Comparison of ENCODE assay signal across 30 cellular contexts in genomic region chr7:1702652-1703051, GRCh38.
"Had no signal": no experiment of that assay in that cellular context is flagged by ENCODE, and none has a peak within 500 bp of the region (broad histone marks: within the 10 kb centered on the region; RNA-seq: fewer than 3 reads in every experiment).

No MANE protein-coding gene starts in this region.

- H3K36me3 Mint-ChIP-seq: immature natural killer cell, naive B cell had no signal

- H3K4me2 ChIP-seq: neural progenitor cell, smooth muscle cell had no signal

- H3K4me3 ChIP-seq: left ventricle myocardium inferior, lung, neural progenitor cell, ovary, right atrium auricular region, right lobe of liver, smooth muscle cell, tibial nerve, upper lobe of left lung, vagina had no signal

- H2AFZ ChIP-seq: neural progenitor cell had no signal

- H3K36me3 ChIP-seq: left ventricle myocardium inferior, neural progenitor cell, neutrophil, ovary, right atrium auricular region, right lobe of liver, tibial nerve, upper lobe of left lung, vagina had no signal

- H3K4me1 Mint-ChIP-seq: immature natural killer cell; natural killer cell; stimulated activated memory B cell treated with anti-CD40 and anti-IgM and Interleukin-4, amounts not matched to agents 10 μg/mL and 1 μg/mL and 100 μg/mL, for 72 hours; stimulated activated naive CD8-positive, alpha-beta T cell treated with anti-CD3 and anti-CD28 coated beads, Interleukin-15, amount 100 ng/mL, for 72 hours had no signal

- H3K4me1 ChIP-seq: right atrium auricular region, tibial nerve, upper lobe of left lung, vagina had no signal

- H3K27ac Mint-ChIP-seq: immature natural killer cell; mesothelial cell of epicardium; natural killer cell; nephron progenitor cell; neural progenitor cell; progenitor cell of endocrine pancreas; stimulated activated memory B cell treated with anti-CD40 and anti-IgM and Interleukin-4, amounts not matched to agents 10 μg/mL and 1 μg/mL and 100 μg/mL, for 72 hours; stimulated activated naive CD8-positive, alpha-beta T cell treated with anti-CD3 and anti-CD28 coated beads, Interleukin-15, amount 100 ng/mL, for 72 hours had no signal

- H3K27ac ChIP-seq: left ventricle myocardium inferior, neural progenitor cell, neutrophil, ovary, right atrium auricular region, right lobe of liver, tibial nerve, upper lobe of left lung, vagina had no signal

- H3K27me3 ChIP-seq: ovary, right atrium auricular region, right lobe of liver, upper lobe of left lung, vagina had no signal

- H3K9me3 Mint-ChIP-seq: natural killer cell had no signal

- DNase-seq: hypothalamus; immature natural killer cell; kidney; left colon; left ventricle myocardium inferior; mesendoderm; naive B cell; natural killer cell; nephron progenitor cell; occipital lobe; stimulated activated CD4-positive, alpha-beta T cell treated with anti-CD3 and anti-CD28 coated beads, Interleukin-1b, Interleukin-23, amount 100 ng/mL, for 48 hours; stimulated activated CD4-positive, alpha-beta T cell treated with anti-CD3 and anti-CD28 coated beads, Interleukin-2, amount 100 ng/mL, for 48 hours; stimulated activated CD4-positive, alpha-beta T cell treated with anti-CD3 and anti-CD28 coated beads, Interleukin-4, amount 100 ng/mL, for 4 hours; stimulated activated CD8-positive, alpha-beta memory T cell treated with anti-CD3 and anti-CD28 coated beads, Interleukin-4, amount 100 ng/mL, for 48 hours; stimulated activated naive CD4-positive, alpha-beta T cell treated with Interleukin-2 at 50 U/mL for 16 hours; stimulated activated naive CD8-positive, alpha-beta T cell treated with anti-CD3 and anti-CD28 coated beads, Interleukin-15, amount 100 ng/mL, for 72 hours; substantia nigra; upper lobe of left lung had no signal

- H3K9me3 ChIP-seq: neutrophil, ovary, vagina had no signal

- ATAC-seq: left colon; natural killer cell; right lobe of liver; stimulated activated memory B cell treated with anti-CD40 and anti-IgM and Interleukin-4, amounts not matched to agents 10 μg/mL and 1 μg/mL and 100 μg/mL, for 72 hours; stimulated activated naive CD8-positive, alpha-beta T cell treated with anti-CD3 and anti-CD28 coated beads, Interleukin-15, amount 100 ng/mL, for 72 hours had no signal

- H3K4me3 Mint-ChIP-seq: immature natural killer cell; mesothelial cell of epicardium; natural killer cell; nephron progenitor cell; neural progenitor cell; stimulated activated memory B cell treated with anti-CD40 and anti-IgM and Interleukin-4, amounts not matched to agents 10 μg/mL and 1 μg/mL and 100 μg/mL, for 72 hours; stimulated activated naive CD8-positive, alpha-beta T cell treated with anti-CD3 and anti-CD28 coated beads, Interleukin-15, amount 100 ng/mL, for 72 hours had no signal
